8 cellular contexts compared by ENCODE assay signal in genomic region chr12:116708826-116709756, GRCh38. TPM values are rescaled to one million over a fixed set of nuclear protein-coding genes. Genes with fewer than 3 reads are reported as not detected.
A peak's percentile ranks its signal among the peaks of the same experiment; 100 is the strongest.
DNase-seq lines count a peak whose midpoint lies in the region; ATAC-seq and TF ChIP-seq lines count a peak whose summit lies in the region.

No MANE protein-coding gene starts in this region.

- H2AFZ ChIP-seq in IMR-90 (replicated peaks; ENCODE audit: low read length, poor library complexity) = peak overlapping the region; percentile 59

- no peak overlapping the region for H3K9ac ChIP-seq in IMR-90 (ENCODE audit: low read depth, low read length)

- H2BK5ac ChIP-seq in IMR-90 (ENCODE audit: low read depth, low read length, poor library complexity, severe bottlenecking) = no peak overlapping the region

- no peak overlapping the region for H3K56ac ChIP-seq in IMR-90 (ENCODE audit: extremely low read depth, insufficient read depth, low read length)

- no peak overlapping the region for H2BK120ac ChIP-seq in IMR-90 (ENCODE audit: low read depth, low read length)

- H3K9me3 ChIP-seq in IMR-90 (ENCODE audit: control insufficient read depth, insufficient read depth, low read length) (no peaks in the 10 kb centered on the region), thyroid gland (no peaks in the 10 kb centered on the region)

- H4K5ac ChIP-seq in IMR-90 (ENCODE audit: low read depth, low read length) = no peak overlapping the region

- peak; percentile 90 for ATAC-seq in IMR-90 (ENCODE audit: low read depth)

- peaks cover 52% of the 10 kb centered on the region for H3K4me1 Mint-ChIP-seq in nephron

- H4K91ac ChIP-seq in IMR-90 (ENCODE audit: insufficient read depth, low read depth, low read length) = no peak overlapping the region

- POLR2A ChIA-PET in IMR-90 (lab: Charles Lee; ENCODE audit: unreplicated experiment) = no interaction called here
- POLR2A ChIA-PET in HEK293T (lab: Yijun Ruan, JAX) = interaction anchor here (0.7 to 1.0 kb wide), 2 partner anchors 9 to 173 kb away, joined by 3 read pairs; no protein-coding TSS in a partner anchor

- H3K4me3 Mint-ChIP-seq in nephron = peak overlapping the region in 2 of 3 experiments; percentile 9 to 30

- H2AK5ac ChIP-seq in IMR-90 (ENCODE audit: low read depth, low read length) = no peak overlapping the region

- no peak for TF ChIP-seq POLR2A in IMR-90 (IDR thresholded peaks at IDR 0.05; ENCODE audit: low read depth, low read length)
- TF ChIP-seq POLR2A in erythroblast (IDR thresholded peaks at IDR 0.05; ENCODE audit: low read length) = no peak
- TF ChIP-seq POLR2A in thyroid gland (IDR thresholded peaks at IDR 0.05) = no peak

- H3K27me3 ChIP-seq in IMR-90 (ENCODE audit: control insufficient read depth, insufficient read depth, low read length) (no peaks in the 10 kb centered on the region; the same call in 1 of the 2 replicates), thyroid gland (no peaks in the 10 kb centered on the region)

- H3K14ac ChIP-seq in IMR-90 (replicated peaks; ENCODE audit: low read depth, low read length) = no peak overlapping the region

- H3K27ac Mint-ChIP-seq in nephron = peak overlapping the region in 1 of 3 experiments; percentile 44

- H3K4me1 ChIP-seq in IMR-90 (ENCODE audit: control insufficient read depth, insufficient read depth, low read length) (no peaks in the 10 kb centered on the region), thyroid gland (peaks cover 25 to 29% of the 10 kb centered on the region in 2 donors)

- no peak overlapping the region for H3K4ac ChIP-seq in IMR-90 (ENCODE audit: low read depth, low read length)

- no peaks in the 10 kb centered on the region; the same call in 1 of the 2 replicates for H3K36me3 ChIP-seq in IMR-90 (ENCODE audit: control insufficient read depth, insufficient read depth, low read length)
- H3K36me3 ChIP-seq in thyroid gland = no peaks in the 10 kb centered on the region

- H3K4me3 ChIP-seq in IMR-90 (ENCODE audit: insufficient read depth, low read depth, low read length) = no peak overlapping the region
- H3K4me3 ChIP-seq in thyroid gland (replicated peaks in 1 of 3) = no peak overlapping the region

- no peak overlapping the region for H3K18ac ChIP-seq in IMR-90 (ENCODE audit: low read depth, low read length)

- no peaks in the 10 kb centered on the region for H3K79me1 ChIP-seq in IMR-90 (ENCODE audit: low read depth in 1 of 2, low read length in 2 of 2)

- H4K20me1 ChIP-seq in IMR-90 (ENCODE audit: insufficient read depth, low read length) = no peaks in the 10 kb centered on the region

- H3K23ac ChIP-seq in IMR-90 (ENCODE audit: low read depth, low read length) = no peak overlapping the region

- in situ Hi-C loops in IMR-90 (cut with MboI; ENCODE audit: low sequenced_read_pairs) = no loop called here

- peaks cover 8% of the 10 kb centered on the region for H3K36me3 Mint-ChIP-seq in nephron (ENCODE audit: low read depth)

- no peak overlapping the region for H4K8ac ChIP-seq in IMR-90 (ENCODE audit: low read depth in 2 of 2, low read length in 2 of 2)

- CTCF ChIA-PET in IMR-90 (lab: Yijun Ruan, JAX) = interaction anchor here (0.7 to 2.0 kb wide), 7 partner anchors 9 to 789 kb away, joined by 3 to 9 read pairs (median 3); no protein-coding TSS in a partner anchor
- CTCF ChIA-PET in HEK293T (lab: Yijun Ruan, JAX) = interaction anchor here (0.6 to 1.4 kb wide), 6 partner anchors 9 to 173 kb away, joined by 3 to 8 read pairs (median 3); no protein-coding TSS in a partner anchor

- TF ChIP-seq CTCF in IMR-90 (conservative IDR thresholded peaks at IDR 0.05; ENCODE audit: low read depth, low read length) (peak; percentile 53), nephron (IDR thresholded peaks at IDR 0.05; ENCODE audit: unreplicated experiment in 3 of 3) (peak; percentile 54 to 66 (median 62)), thyroid gland (IDR thresholded peaks at IDR 0.05) (peak in 5 of 6 experiments; percentile 32 to 84 (median 77))

- dilution Hi-C loops in IMR-90 (cut with HindIII; ENCODE audit: low sequenced_read_pairs, unreplicated experiment) = no loop called here

- 39% methylated on average over 11 of the region's 26 CpGs; no CpG with 5 or more reads in 1 of the 2 experiments for WGBS in IMR-90 (ENCODE audit: extremely low coverage in 2 of 2, insufficient read length in 1 of 2), 2 experiments
- 12 to 25% methylated on average over 19 to 26 of the region's 26 CpGs for WGBS in thyroid gland, 2 donors

- peak; percentile 71 for DNase-seq in DMS114 treated with DMSO at 0.1 percent for 48 hours (lab: John Stamatoyannopoulos, UW; ENCODE audit: unreplicated experiment)
- DNase-seq in IMR-90 = peak; percentile 58
- DNase-seq in NOMO-1 treated with DMSO at 0.1 percent for 48 hours (lab: John Stamatoyannopoulos, UW; ENCODE audit: unreplicated experiment) = peak; percentile 68
- peak; percentile 14 for DNase-seq in activated T-cell treated with anti-CD3 and anti-CD28 coated beads for 48 hours (ENCODE audit: low read depth)
- peak; percentile 25 to 37 for DNase-seq in erythroblast (lab: John Stamatoyannopoulos, UW)
- peak; percentile 72 to 77 for DNase-seq in thyroid gland
- no peak for DNase-seq in HEK293T (ENCODE audit: extremely low spot score)

- H2BK15ac ChIP-seq in IMR-90 (ENCODE audit: low read depth, low read length) = no peak overlapping the region

- peak; percentile 73 for TF ChIP-seq RAD21 in IMR-90 (IDR thresholded peaks at IDR 0.05; ENCODE audit: low read length)

- no peak overlapping the region for H2AK9ac ChIP-seq in IMR-90 (replicated peaks; ENCODE audit: low read depth, low read length, poor library complexity)

- H3K4me2 ChIP-seq in IMR-90 (ENCODE audit: low read depth, low read length) = peak overlapping the region; percentile 11

- no TSS peak for BruUV-seq in IMR-90 (replicated peaks; lab: Mats Ljungman, UMichigan)

- H2BK20ac ChIP-seq in IMR-90 (ENCODE audit: low read depth, low read length) = no peak overlapping the region

- H3K9me1 ChIP-seq in IMR-90 (ENCODE audit: insufficient read depth, low read length) = no peaks in the 10 kb centered on the region

- H3K27ac ChIP-seq in IMR-90 (ENCODE audit: insufficient read depth, low read length) = no peak overlapping the region
- no peak overlapping the region for H3K27ac ChIP-seq in thyroid gland

- peaks cover 36% of the 10 kb centered on the region for H3K27me3 Mint-ChIP-seq in nephron (ENCODE audit: low read depth)

- intact Hi-C loops in IMR-90 (cut with micrococcal nuclease) = loop anchor here (1.0 to 10.0 kb wide), 2 partner anchors 446 to 711 kb away; no protein-coding TSS in a partner anchor
- intact Hi-C loops in thyroid gland (cut with DNase I) = loop anchor here (10.0 kb wide), 1 partner anchor 206 kb away; the partner anchor contains the start of gene FBXW8

- no peaks in the 10 kb centered on the region for H3K9me3 Mint-ChIP-seq in nephron

TF ChIP-seq in IMR-90, 13 proteins besides CTCF, POLR2A, EP300 and RAD21:
- no peak for TF ChIP-seq RFX5 (IDR thresholded peaks at IDR 0.05; ENCODE audit: low read depth, low read length)
- TF ChIP-seq SMC3 (IDR thresholded peaks at IDR 0.05; ENCODE audit: low read depth, low read length) = peak; percentile 45
TF ChIP-seq in IMR-90: peak in this region for 1.

TF ChIP-seq in HEK293T, 16 proteins besides CTCF, POLR2A, EP300 and RAD21:
- TF ChIP-seq NFRKB (IDR thresholded peaks at IDR 0.05) (no peak), TARDBP (IDR thresholded peaks at IDR 0.05) (no peak), HDGF (IDR thresholded peaks at IDR 0.05; ENCODE audit: borderline replicate concordance) (no peak), SP1 (IDR thresholded peaks at IDR 0.05) (no peak), FOXA1 (IDR thresholded peaks at IDR 0.05) (no peak), ZNF384 (IDR thresholded peaks at IDR 0.05) (no peak), LEF1 (IDR thresholded peaks at IDR 0.05; ENCODE audit: borderline replicate concordance) (no peak), L3MBTL2 (conservative IDR thresholded peaks at IDR 0.05) (no peak; the same call in 1 of the 2 replicates), CTBP1 (IDR thresholded peaks at IDR 0.05; ENCODE audit: borderline replicate concordance) (no peak), BHLHE40 (IDR thresholded peaks at IDR 0.05; ENCODE audit: borderline replicate concordance) (no peak), PKNOX1 (IDR thresholded peaks at IDR 0.05) (no peak), ARNT (IDR thresholded peaks at IDR 0.05) (no peak), ELF4 (IDR thresholded peaks at IDR 0.05) (no peak), SUZ12 (IDR thresholded peaks at IDR 0.05) (no peak), FOXK2 (IDR thresholded peaks at IDR 0.05) (no peak), FOXM1 (IDR thresholded peaks at IDR 0.05; ENCODE audit: borderline replicate concordance) (no peak)

RNA-seq across cellular contexts. Expression of gene SPRING1, which starts 28.8 kb away (rescaled TPM):
- total RNA-seq in IMR-90 (2012; rRNA removed) = 14.0 and 16.4 TPM in 2 replicates
- 12.4 and 16.7 TPM in 2 replicates for polyA plus RNA-seq in IMR-90 (2012; rRNA removed)
- 9.0 and 9.6 TPM in 2 replicates for polyA plus RNA-seq in IMR-90 (2012; cell fraction: cytosol; rRNA removed)
- 5.1 and 6.5 TPM in 2 replicates for polyA plus RNA-seq in IMR-90 (2012; cell fraction: nucleus; rRNA removed; ENCODE audit: low replicate concordance)
- 100 to 1,000 TPM in 2 of 4 donors, 10 to 100 TPM in 2; 88.0 to 163 (median 124) TPM for total RNA-seq in thyroid gland

RNA-seq across cellular contexts. Expression of gene RNFT2, which starts 29.0 kb away (rescaled TPM):
- total RNA-seq in IMR-90 (2012; rRNA removed) (1.7 and 2.3 TPM in 2 replicates), thyroid gland (1 to 10 TPM; 2.3 to 5.0 (median 4.5) TPM)
- 1.5 and 1.6 TPM in 2 replicates for polyA plus RNA-seq in IMR-90 (2012; rRNA removed)
- polyA plus RNA-seq in IMR-90 (2012; cell fraction: cytosol; rRNA removed) = 0.75 and 0.86 TPM in 2 replicates
- 1.3 and 1.4 TPM in 2 replicates for polyA plus RNA-seq in IMR-90 (2012; cell fraction: nucleus; rRNA removed; ENCODE audit: low replicate concordance)
